In the genomic region with DNA sequence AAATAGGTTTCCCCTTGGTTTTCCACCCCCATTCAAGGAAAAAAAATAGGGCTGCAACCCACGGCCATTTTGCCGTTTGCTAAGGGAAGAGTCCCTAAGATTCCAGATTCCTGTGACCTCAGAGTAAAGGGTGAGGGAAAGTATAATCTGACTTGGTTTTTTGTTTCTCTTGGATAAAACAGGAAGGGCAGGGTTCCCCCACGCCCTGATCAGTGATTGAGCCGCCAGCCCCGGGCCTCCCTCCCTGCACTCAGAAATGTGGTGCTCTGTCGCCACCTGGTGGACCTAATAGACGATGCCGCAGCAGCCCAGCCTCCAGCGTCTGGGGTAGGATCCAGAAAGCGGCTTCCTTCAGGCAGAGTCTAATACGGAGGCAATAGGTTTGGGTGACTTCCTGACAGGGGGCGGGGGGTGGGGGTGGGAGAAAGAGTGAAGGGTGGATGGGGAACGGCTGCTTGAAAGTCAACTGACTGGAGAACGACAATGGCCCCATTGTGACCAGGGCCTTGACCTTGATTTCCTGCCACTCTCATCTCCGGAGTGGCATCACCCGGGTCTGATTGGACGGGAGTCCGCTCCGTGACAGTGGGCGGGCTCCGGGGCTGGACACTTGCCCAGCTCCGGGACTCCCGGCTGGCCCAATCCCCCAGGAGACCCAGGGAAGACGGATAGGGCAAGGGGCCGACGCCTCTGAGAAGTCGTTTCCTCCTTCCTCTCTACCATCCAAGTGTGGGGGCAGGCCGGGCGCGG, we compare ENCODE assay signal across 8 cellular contexts. TPM values are rescaled to one million over a fixed set of nuclear protein-coding genes. Genes with fewer than 3 reads are reported as not detected.
DNase-seq lines count a peak whose midpoint lies in the region; ATAC-seq and TF ChIP-seq lines count a peak whose summit lies in the region.

No MANE protein-coding gene starts in this region.

- H3K4me3 ChIP-seq in fibroblast of mammary gland (ENCODE audit: control insufficient read depth, low read depth, low read length) = peak overlapping the region; percentile 45

- DNase-seq in DMS 273 (lab: John Stamatoyannopoulos, UW; ENCODE audit: unreplicated experiment) (peak; percentile 94), HuH-7.5 (ENCODE audit: low spot score) (peak; percentile 81), fibroblast of mammary gland (ENCODE audit: low read depth) (peak; percentile 79)
- DNase-seq in activated T-cell treated with anti-CD3 and anti-CD28 coated beads, Interleukin-2, amount 50 U/mL, for 48 hours = peak; percentile 93
- peak; percentile 86 for DNase-seq in natural killer cell treated with Interleukin-12 subunit alpha and Interleukin-12 subunit beta and Interleukin-15 and Interleukin-18, amount 100 ng/mL, for 72 hours (ENCODE audit: low spot score)
- peak; percentile 75 for DNase-seq in stimulated activated naive B cell treated with anti-CD40 and anti-IgM and Interleukin-4, amounts not matched to agents 10 μg/mL and 1 μg/mL and 100 μg/mL, for 72 hours

- peak overlapping the region in 1 of 2 donors; percentile 70 for H3K27ac Mint-ChIP-seq in natural killer cell treated with Interleukin-12 subunit alpha and Interleukin-12 subunit beta and Interleukin-15 and Interleukin-18, amount 100 ng/mL, for 72 hours
- H3K27ac Mint-ChIP-seq in stimulated activated naive B cell treated with anti-CD40 and anti-IgM and Interleukin-4, amounts not matched to agents 10 μg/mL and 1 μg/mL and 100 μg/mL, for 72 hours = peak overlapping the region; percentile 56

- ATAC-seq in GM21529 (IDR thresholded peaks at IDR 0.05; ENCODE audit: unreplicated experiment) = peak; percentile 97
- peak; percentile 94 to 96 for ATAC-seq in natural killer cell treated with Interleukin-12 subunit alpha and Interleukin-12 subunit beta and Interleukin-15 and Interleukin-18, amount 100 ng/mL, for 72 hours
- ATAC-seq in stimulated activated naive B cell treated with anti-CD40 and anti-IgM and Interleukin-4, amounts not matched to agents 10 μg/mL and 1 μg/mL and 100 μg/mL, for 72 hours (replicated peaks) = peak; percentile 98 to 100

- H3K9me3 Mint-ChIP-seq in natural killer cell treated with Interleukin-12 subunit alpha and Interleukin-12 subunit beta and Interleukin-15 and Interleukin-18, amount 100 ng/mL, for 72 hours = no peaks in the 10 kb centered on the region
- H3K9me3 Mint-ChIP-seq in stimulated activated naive B cell treated with anti-CD40 and anti-IgM and Interleukin-4, amounts not matched to agents 10 μg/mL and 1 μg/mL and 100 μg/mL, for 72 hours = no peaks in the 10 kb centered on the region

- peak overlapping the region; percentile 49 for H3K4me3 Mint-ChIP-seq in natural killer cell treated with Interleukin-12 subunit alpha and Interleukin-12 subunit beta and Interleukin-15 and Interleukin-18, amount 100 ng/mL, for 72 hours
- H3K4me3 Mint-ChIP-seq in stimulated activated naive B cell treated with anti-CD40 and anti-IgM and Interleukin-4, amounts not matched to agents 10 μg/mL and 1 μg/mL and 100 μg/mL, for 72 hours = peak overlapping the region; percentile 34 to 77

- peak; percentile 80 for TF ChIP-seq CTCF in fibroblast of mammary gland (conservative IDR thresholded peaks at IDR 0.05; ENCODE audit: control insufficient read depth, insufficient read depth, low read depth, low read length)

- H3K36me3 Mint-ChIP-seq in natural killer cell treated with Interleukin-12 subunit alpha and Interleukin-12 subunit beta and Interleukin-15 and Interleukin-18, amount 100 ng/mL, for 72 hours = no peaks in the 10 kb centered on the region
- H3K36me3 Mint-ChIP-seq in stimulated activated naive B cell treated with anti-CD40 and anti-IgM and Interleukin-4, amounts not matched to agents 10 μg/mL and 1 μg/mL and 100 μg/mL, for 72 hours = no peaks in the 10 kb centered on the region

- peaks cover 7 to 8% of the 10 kb centered on the region in 2 donors for H3K4me1 Mint-ChIP-seq in natural killer cell treated with Interleukin-12 subunit alpha and Interleukin-12 subunit beta and Interleukin-15 and Interleukin-18, amount 100 ng/mL, for 72 hours (ENCODE audit: low read depth in 2 of 2)
- H3K4me1 Mint-ChIP-seq in stimulated activated naive B cell treated with anti-CD40 and anti-IgM and Interleukin-4, amounts not matched to agents 10 μg/mL and 1 μg/mL and 100 μg/mL, for 72 hours = peaks cover 7 to 14% of the 10 kb centered on the region in 2 donors

- peaks cover 0 to 3% of the 10 kb centered on the region in 2 donors for H3K27me3 Mint-ChIP-seq in natural killer cell treated with Interleukin-12 subunit alpha and Interleukin-12 subunit beta and Interleukin-15 and Interleukin-18, amount 100 ng/mL, for 72 hours
- peaks cover under 1 to 1% of the 10 kb centered on the region in 2 donors for H3K27me3 Mint-ChIP-seq in stimulated activated naive B cell treated with anti-CD40 and anti-IgM and Interleukin-4, amounts not matched to agents 10 μg/mL and 1 μg/mL and 100 μg/mL, for 72 hours

TF ChIP-seq in PFSK-1, 5 proteins besides CTCF, POLR2A, EP300 and RAD21:
- TF ChIP-seq, protein P1, sequence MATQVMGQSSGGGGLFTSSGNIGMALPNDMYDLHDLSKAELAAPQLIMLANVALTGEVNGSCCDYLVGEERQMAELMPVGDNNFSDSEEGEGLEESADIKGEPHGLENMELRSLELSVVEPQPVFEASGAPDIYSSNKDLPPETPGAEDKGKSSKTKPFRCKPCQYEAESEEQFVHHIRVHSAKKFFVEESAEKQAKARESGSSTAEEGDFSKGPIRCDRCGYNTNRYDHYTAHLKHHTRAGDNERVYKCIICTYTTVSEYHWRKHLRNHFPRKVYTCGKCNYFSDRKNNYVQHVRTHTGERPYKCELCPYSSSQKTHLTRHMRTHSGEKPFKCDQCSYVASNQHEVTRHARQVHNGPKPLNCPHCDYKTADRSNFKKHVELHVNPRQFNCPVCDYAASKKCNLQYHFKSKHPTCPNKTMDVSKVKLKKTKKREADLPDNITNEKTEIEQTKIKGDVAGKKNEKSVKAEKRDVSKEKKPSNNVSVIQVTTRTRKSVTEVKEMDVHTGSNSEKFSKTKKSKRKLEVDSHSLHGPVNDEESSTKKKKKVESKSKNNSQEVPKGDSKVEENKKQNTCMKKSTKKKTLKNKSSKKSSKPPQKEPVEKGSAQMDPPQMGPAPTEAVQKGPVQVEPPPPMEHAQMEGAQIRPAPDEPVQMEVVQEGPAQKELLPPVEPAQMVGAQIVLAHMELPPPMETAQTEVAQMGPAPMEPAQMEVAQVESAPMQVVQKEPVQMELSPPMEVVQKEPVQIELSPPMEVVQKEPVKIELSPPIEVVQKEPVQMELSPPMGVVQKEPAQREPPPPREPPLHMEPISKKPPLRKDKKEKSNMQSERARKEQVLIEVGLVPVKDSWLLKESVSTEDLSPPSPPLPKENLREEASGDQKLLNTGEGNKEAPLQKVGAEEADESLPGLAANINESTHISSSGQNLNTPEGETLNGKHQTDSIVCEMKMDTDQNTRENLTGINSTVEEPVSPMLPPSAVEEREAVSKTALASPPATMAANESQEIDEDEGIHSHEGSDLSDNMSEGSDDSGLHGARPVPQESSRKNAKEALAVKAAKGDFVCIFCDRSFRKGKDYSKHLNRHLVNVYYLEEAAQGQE (IDR thresholded peaks at IDR 0.05; ENCODE audit: insufficient read depth in 1 of 2, low read depth in 2 of 2, low read length in 2 of 2) = 0 out of 4 replicates have a peak, but pooled peaks of 1 of the 2 experiments have one; percentile 15
- TF ChIP-seq POLR2AphosphoS5 (IDR thresholded peaks at IDR 0.05; ENCODE audit: low read depth, low read length) (no peak), SIN3A (IDR thresholded peaks at IDR 0.05; ENCODE audit: borderline replicate concordance, insufficient read depth, low read length) (no peak), FOXP2 (optimal IDR thresholded peaks at IDR 0.05; ENCODE audit: borderline replicate concordance, extremely low read depth, extremely low read length, insufficient read depth) (peak; percentile 55)
TF ChIP-seq in PFSK-1: peak in this region for 2.

RNA-seq across cellular contexts. Expression of a gene that starts 17.8 kb away (rescaled TPM):
- 175 TPM for polyA plus RNA-seq in PFSK-1 (2012; ENCODE audit: insufficient read length, low read depth)
- 10 to 100 TPM; 11.7 to 14.8 TPM for total RNA-seq in natural killer cell treated with Interleukin-12 subunit alpha and Interleukin-12 subunit beta and Interleukin-15 and Interleukin-18, amount 100 ng/mL, for 72 hours

RNA-seq across cellular contexts. Expression of a gene that starts 31.5 kb away (rescaled TPM):
- 1.2 TPM for polyA plus RNA-seq in PFSK-1 (2012; ENCODE audit: insufficient read length, low read depth)
- 1 to 10 TPM; 2.6 to 3.1 TPM for total RNA-seq in natural killer cell treated with Interleukin-12 subunit alpha and Interleukin-12 subunit beta and Interleukin-15 and Interleukin-18, amount 100 ng/mL, for 72 hours

RNA-seq across cellular contexts. Expression of a gene that starts 43.3 kb away (rescaled TPM):
- 94.7 TPM for polyA plus RNA-seq in PFSK-1 (2012; ENCODE audit: insufficient read length, low read depth)
- 10 to 100 TPM; 11.1 to 14.0 TPM for total RNA-seq in natural killer cell treated with Interleukin-12 subunit alpha and Interleukin-12 subunit beta and Interleukin-15 and Interleukin-18, amount 100 ng/mL, for 72 hours

Comparison
In these comparisons a context has a peak if more than half of its experiments do, and no peak if none do; other contexts are left out.
1. Peak in every context shown above with its lines: DNase-seq, ATAC-seq and H3K4me3 ChIP-seq.